In the genomic region with DNA sequence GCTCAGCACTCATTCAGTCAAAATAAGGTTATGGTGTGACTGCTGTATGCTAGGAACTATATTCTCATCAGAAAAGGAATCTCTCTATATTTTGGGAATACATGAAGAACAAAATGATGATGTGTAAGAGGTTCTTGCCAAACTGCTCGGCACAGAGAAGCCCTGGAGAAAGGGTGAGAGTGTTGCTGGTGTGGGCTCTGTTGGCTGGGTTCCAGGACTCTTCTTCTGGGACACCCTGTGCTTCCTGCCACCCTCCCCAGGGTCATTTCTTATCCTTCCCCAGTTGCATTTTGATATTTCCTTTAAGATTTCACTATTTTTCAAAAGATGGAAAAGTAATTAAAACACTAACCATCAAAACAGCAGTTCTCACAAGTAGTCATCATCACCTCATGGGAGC, we compare ENCODE assay signal across 36 cellular contexts. TPM values are rescaled to one million over a fixed set of nuclear protein-coding genes. Genes with fewer than 3 reads are reported as not detected.
"Had no signal": no experiment of that assay in that cellular context is flagged by ENCODE, and none has a peak within 500 bp of the region (broad histone marks: within the 10 kb centered on the region; RNA-seq: fewer than 3 reads in every experiment).

No MANE protein-coding gene starts in this region.

- DNase-seq: activated B cell treated with CpG ODN at 0.5 μM for 24 hours; activated CD4-positive, alpha-beta memory T cell treated with anti-CD3 and anti-CD28 coated beads for 36 hours; activated CD4-positive, alpha-beta T cell treated with anti-CD3 and anti-CD28 coated beads for 4 hours; activated CD4-positive, alpha-beta T cell treated with anti-CD3 and anti-CD28 coated beads, Interleukin-2, amount 10 ng/mL, durations not matched to agents 24 days and 14 days; activated CD4-positive, alpha-beta T cell treated with anti-CD3 and anti-CD28 coated beads, Interleukin-2, amount 50 U/mL, for 1 hour; activated CD4-positive, alpha-beta T cell treated with anti-CD3 and anti-CD28 coated beads, Interleukin-2, amount 50 U/mL, for 4 hours; activated CD4-positive, CD25-positive, alpha-beta regulatory T cell treated with anti-CD3 and anti-CD28 coated beads, Interleukin-2, amount 50 U/mL, for 72 hours; activated CD8-positive, alpha-beta memory T cell treated with anti-CD3 and anti-CD28 coated beads, Interleukin-2, amount 50 U/mL, for 4 hours; activated CD8-positive, alpha-beta T cell treated with anti-CD3 and anti-CD28 coated beads for 36 hours; activated effector memory CD4-positive, alpha-beta T cell treated with anti-CD3 and anti-CD28 coated beads, Interleukin-2, amount 50 U/mL, for 16 hours; activated gamma-delta T cell treated with Interleukin-2 at 50 U/mL for 16 hours; activated naive CD4-positive, alpha-beta T cell; activated naive CD4-positive, alpha-beta T cell treated with anti-CD3 and anti-CD28 coated beads for 36 hours; activated naive CD4-positive, alpha-beta T cell treated with anti-CD3 and anti-CD28 coated beads, Interleukin-2, amount 50 U/mL, for 16 hours; activated naive CD8-positive, alpha-beta T cell treated with anti-CD3 and anti-CD28 coated beads for 36 hours; activated T-cell treated with anti-CD3 and anti-CD28 coated beads for 4 hours; activated T-cell treated with anti-CD3 and anti-CD28 coated beads, Interleukin-2, amount 50 U/mL, for 1 hour; activated T-cell treated with anti-CD3 and anti-CD28 coated beads, Interleukin-2, amount 50 U/mL, for 4 hours; activated T-cell treated with anti-CD3 and anti-CD28 coated beads, Interleukin-2, amount 50 U/mL, for 72 hours; amniotic stem cell; aorta; body of pancreas; brain microvascular endothelial cell; caudate nucleus; SW 1271; T-helper 1 cell; T-helper 2 cell; T-helper 9 cell had no signal

- H3K4me1 ChIP-seq: adrenal gland, body of pancreas, breast epithelium had no signal

- H3K36me3 ChIP-seq: adrenal gland, brain microvascular endothelial cell, breast epithelium had no signal

- H3K27ac ChIP-seq: adrenal gland, body of pancreas, brain microvascular endothelial cell, breast epithelium, VCaP had no signal

- H3K27me3 ChIP-seq: adrenal gland, body of pancreas, brain microvascular endothelial cell, breast epithelium had no signal

- ATAC-seq: activated CD8-positive, alpha-beta T cell treated with anti-CD3 and anti-CD28 coated beads for 36 hours; activated naive CD4-positive, alpha-beta T cell treated with anti-CD3 and anti-CD28 coated beads, Interleukin-2, amount 50 U/mL, for 72 hours; activated T-cell treated with anti-CD3 and anti-CD28 coated beads, Interleukin-2, amount 50 U/mL, for 4 hours; activated T-cell treated with anti-CD3 and anti-CD28 coated beads, Interleukin-2, amount 50 U/mL, for 72 hours; activated T-helper 17 cell treated with anti-CD3 and anti-CD28 coated beads, Interleukin-2, amount 50 U/mL, for 72 hours; body of pancreas had no signal

- H3K4me3 ChIP-seq: adrenal gland, body of pancreas, breast epithelium had no signal

- H3K9me3 ChIP-seq: adrenal gland, body of pancreas, breast epithelium had no signal

RNA-seq across cellular contexts. Expression of a gene that starts 28.8 kb away (rescaled TPM):
- total RNA-seq: activated B cell treated with CpG ODN at 0.5 μM for 24 hours; activated CD4-positive, alpha-beta memory T cell treated with anti-CD3 and anti-CD28 coated beads for 36 hours; activated CD4-positive, alpha-beta T cell treated with anti-CD3 and anti-CD28 coated beads, Interleukin-2, amount 10 ng/mL, durations not matched to agents 24 days and 14 days; activated CD8-positive, alpha-beta memory T cell treated with anti-CD3 and anti-CD28 coated beads for 36 hours; activated CD8-positive, alpha-beta T cell treated with anti-CD3 and anti-CD28 coated beads for 36 hours; activated naive CD4-positive, alpha-beta T cell treated with anti-CD3 and anti-CD28 coated beads for 36 hours; activated naive CD4-positive, alpha-beta T cell treated with anti-CD3 and anti-CD28 coated beads, Interleukin-2, amount 50 U/mL, for 72 hours; activated naive CD8-positive, alpha-beta T cell treated with anti-CD3 and anti-CD28 coated beads for 36 hours; activated T-cell treated with anti-CD3 and anti-CD28 coated beads, Interleukin-2, amount 50 U/mL, for 4 hours; activated T-cell treated with anti-CD3 and anti-CD28 coated beads, Interleukin-2, amount 50 U/mL, for 72 hours; activated T-helper 1 cell treated with anti-CD3 and anti-CD28 coated beads, Interleukin-12 subunit alpha, Interleukin-12 subunit beta, Interleukin-2, Interleukin-4 antibody, amounts not matched to agents 30 ng/mL and 10 ng/mL and 1 ng/mL, durations not matched to agents 14 hours and 24 hours and 36 hours; activated T-helper 17 cell treated with anti-CD3 and anti-CD28 coated beads, Interleukin-2, amount 50 U/mL, for 72 hours; astrocyte; body of pancreas; breast epithelium had no signal
- polyA plus RNA-seq: aorta had no signal

RNA-seq across cellular contexts. Expression of a gene that starts 33.1 kb away (rescaled TPM):
- total RNA-seq: activated B cell treated with CpG ODN at 0.5 μM for 24 hours; activated CD4-positive, alpha-beta memory T cell treated with anti-CD3 and anti-CD28 coated beads for 36 hours; activated CD4-positive, alpha-beta T cell treated with anti-CD3 and anti-CD28 coated beads, Interleukin-2, amount 10 ng/mL, durations not matched to agents 24 days and 14 days; activated CD8-positive, alpha-beta memory T cell treated with anti-CD3 and anti-CD28 coated beads for 36 hours; activated CD8-positive, alpha-beta T cell treated with anti-CD3 and anti-CD28 coated beads for 36 hours; activated naive CD4-positive, alpha-beta T cell treated with anti-CD3 and anti-CD28 coated beads for 36 hours; activated naive CD4-positive, alpha-beta T cell treated with anti-CD3 and anti-CD28 coated beads, Interleukin-2, amount 50 U/mL, for 72 hours; activated naive CD8-positive, alpha-beta T cell treated with anti-CD3 and anti-CD28 coated beads for 36 hours; activated T-cell treated with anti-CD3 and anti-CD28 coated beads, Interleukin-2, amount 50 U/mL, for 4 hours; activated T-cell treated with anti-CD3 and anti-CD28 coated beads, Interleukin-2, amount 50 U/mL, for 72 hours; activated T-helper 1 cell treated with anti-CD3 and anti-CD28 coated beads, Interleukin-12 subunit alpha, Interleukin-12 subunit beta, Interleukin-2, Interleukin-4 antibody, amounts not matched to agents 30 ng/mL and 10 ng/mL and 1 ng/mL, durations not matched to agents 14 hours and 24 hours and 36 hours; activated T-helper 17 cell treated with anti-CD3 and anti-CD28 coated beads, Interleukin-2, amount 50 U/mL, for 72 hours; adrenal gland; aorta; astrocyte; body of pancreas; breast epithelium had no signal
- polyA plus RNA-seq: adrenal gland, aorta had no signal
